ENCODE assay signal across 8 cellular contexts in genomic region chr17:1627987-1628855, GRCh38. TPM values are rescaled to one million over a fixed set of nuclear protein-coding genes. Genes with fewer than 3 reads are reported as not detected.
DNase-seq lines count a peak whose midpoint lies in the region; ATAC-seq, FAIRE-seq and TF ChIP-seq lines count a peak whose summit lies in the region.

Gene SLC43A2, minus strand, starts transcription at chr17:1628834. Its CDS starts 960 bp downstream, at chr17:1627874.

- intact Hi-C loops in kidney (cut with DNase I) = no loop called here

- peaks cover 14 to 27% of the 10 kb centered on the region in 2 donors for H3K4me1 ChIP-seq in kidney (ENCODE audit: control insufficient read depth in 1 of 2, insufficient read depth in 1 of 2, low read depth in 1 of 2, low read length in 2 of 2)

- no peak for FAIRE-seq in kidney (lab: Jason Lieb, UNC)

- H3K27me3 Mint-ChIP-seq in chondrocyte (ENCODE audit: low read depth) = peaks cover 6% of the 10 kb centered on the region

- peak within 1 kb of the TSS; percentile 82 to 90 for H3K9ac ChIP-seq in kidney (ENCODE audit: low read length in 2 of 2)

- peaks cover 2 to 7% of the 10 kb centered on the region in 2 donors for H3K36me3 ChIP-seq in kidney (ENCODE audit: control insufficient read depth in 1 of 2, insufficient read depth in 2 of 2, low read length in 2 of 2)

- no peaks in the 10 kb centered on the region for H3K9me3 ChIP-seq in kidney (ENCODE audit: control insufficient read depth in 1 of 2, low read length in 2 of 2)

- peak within 1 kb of the TSS; percentile 91 for H3K4me3 Mint-ChIP-seq in chondrocyte (ENCODE audit: unreplicated experiment)

- H3K9me3 Mint-ChIP-seq in chondrocyte (ENCODE audit: low read depth) = no peaks in the 10 kb centered on the region

- H3K27ac ChIP-seq in kidney (ENCODE audit: low read depth in 2 of 2, low read length in 2 of 2) = peak within 1 kb of the TSS; percentile 91 to 93

- peak within 1 kb of the TSS; percentile 85 for H3K27ac Mint-ChIP-seq in chondrocyte (ENCODE audit: unreplicated experiment)

- DNase-seq in SKM-1 treated with dmso at 0.1 percent for 144 hours (lab: John Stamatoyannopoulos, UW; ENCODE audit: unreplicated experiment) (peak; percentile 45), SKM-1 (lab: John Stamatoyannopoulos, UW; ENCODE audit: unreplicated experiment) (no peak), NCI-H2227 (lab: John Stamatoyannopoulos, UW; ENCODE audit: unreplicated experiment) (peak; percentile 90), chondrocyte (ENCODE audit: low spot score) (no peak), kidney (peak; percentile 95)
- DNase-seq in activated CD4-positive, CD25-positive, alpha-beta regulatory T cell treated with anti-CD3 and anti-CD28 coated beads, Interleukin-2, amount 50 U/mL, for 72 hours = peak; percentile 78
- peak; percentile 76 for DNase-seq in stimulated activated CD4-positive, alpha-beta T cell treated with anti-CD3 and anti-CD28 coated beads, Interleukin-12 subunit alpha, Interleukin-12 subunit beta, amount 100 ng/mL, for 4 hours

- peaks cover 7% of the 10 kb centered on the region for H3K4me1 Mint-ChIP-seq in chondrocyte (ENCODE audit: low read depth)

- TF ChIP-seq CTCF in chondrocyte (IDR thresholded peaks at IDR 0.05) (no peak), kidney (IDR thresholded peaks at IDR 0.05; ENCODE audit: borderline replicate concordance, extremely low read depth, insufficient read depth) (no peak)

- H3K4me3 ChIP-seq in kidney (ENCODE audit: low read length in 2 of 2) = peak within 1 kb of the TSS; percentile 88

- peak; percentile 44 for ATAC-seq in HG03025 (IDR thresholded peaks at IDR 0.05; ENCODE audit: low FRiP score, unreplicated experiment)

- H3K36me3 Mint-ChIP-seq in chondrocyte (ENCODE audit: low read depth) = no peaks in the 10 kb centered on the region

RNA-seq across cellular contexts. Expression of gene SLC43A2, which starts in this region (rescaled TPM):
- 3.0 to 3.7 TPM (median 3.3 TPM) in 3 replicates for total RNA-seq in chondrocyte
- 48.9 TPM for total RNA-seq in kidney
- 60.4 TPM for polyA plus RNA-seq in kidney (ENCODE audit: insufficient read depth, low read depth, low replicate concordance)

Comparison
In these comparisons a context has a peak if more than half of its experiments do, and no peak if none do; other contexts are left out.
1. RNA of gene SLC43A2 (total RNA-seq): 48.9 TPM in kidney (single experiment); 3.0 to 3.7 TPM in chondrocyte; every median in the first group is over 10 times any median in the second.
2. DNase-seq: peak in SKM-1 treated with dmso at 0.1 percent for 144 hours (single experiment), NCI-H2227 (single experiment), activated CD4-positive, CD25-positive, alpha-beta regulatory T cell treated with anti-CD3 and anti-CD28 coated beads, Interleukin-2, amount 50 U/mL, for 72 hours (single experiment), kidney (single experiment) and stimulated activated CD4-positive, alpha-beta T cell treated with anti-CD3 and anti-CD28 coated beads, Interleukin-12 subunit alpha, Interleukin-12 subunit beta, amount 100 ng/mL, for 4 hours (single experiment); none in SKM-1 (single experiment) and chondrocyte (single experiment).